ENCODE assay signal across 8 cellular contexts in genomic region chr16:85610446-85611204, GRCh38. TPM values are rescaled to one million over a fixed set of nuclear protein-coding genes. Genes with fewer than 3 reads are reported as not detected.
A peak's percentile ranks its signal among the peaks of the same experiment; 100 is the strongest.
DNase-seq lines count a peak whose midpoint lies in the region; ATAC-seq and TF ChIP-seq lines count a peak whose summit lies in the region.

No MANE protein-coding gene starts in this region.

- intact Hi-C loops in cardiac septum (cut with DNase I), result loop anchor here (1.0 to 5.0 kb wide), 5 partner anchors 56 to 495 kb away; no protein-coding TSS in a partner anchor
- intact Hi-C loops in tibial artery (cut with DNase I; ENCODE audit: low total_unique reads), result loop anchor here (1.0 to 10.0 kb wide), 4 partner anchors 53 to 288 kb away; no protein-coding TSS in a partner anchor

- H3K14ac ChIP-seq in trophoblast cell (ENCODE audit: low read length), result no peak overlapping the region

- peaks cover 46 to 50% of the 10 kb centered on the region in 2 experiments for H3K4me1 ChIP-seq in trophoblast cell (ENCODE audit: control insufficient read depth in 1 of 2, insufficient read depth in 2 of 2, low read length in 2 of 2)
- H3K4me1 ChIP-seq in tibial artery, result peaks cover 5 to 75% (median 44%) of the 10 kb centered on the region in 4 donors

- ATAC-seq in activated naive CD8-positive, alpha-beta T cell treated with anti-CD3 and anti-CD28 coated beads, Interleukin-2, amount 10 ng/mL, durations not matched to agents 7 days and 5 days (ENCODE audit: low read depth), result peak; percentile 64

- no peaks in the 10 kb centered on the region for H3K36me3 Mint-ChIP-seq in activated naive CD8-positive, alpha-beta T cell treated with anti-CD3 and anti-CD28 coated beads, Interleukin-2, amount 10 ng/mL, durations not matched to agents 7 days and 5 days

- H3K36me3 ChIP-seq in trophoblast cell (ENCODE audit: control insufficient read depth in 1 of 2, insufficient read depth in 2 of 2, low read length in 2 of 2) (peaks cover 1 to 4% of the 10 kb centered on the region in 2 experiments), tibial artery (no peaks in the 10 kb centered on the region)

- no peaks in the 10 kb centered on the region for H3K27me3 ChIP-seq in trophoblast cell (ENCODE audit: insufficient read depth, low read length)
- no peaks in the 10 kb centered on the region for H3K27me3 ChIP-seq in tibial artery

- peak overlapping the region; percentile 8 for H2BK5ac ChIP-seq in trophoblast cell (ENCODE audit: low read depth, low read length, poor library complexity)

- H3K9me3 ChIP-seq in trophoblast cell (ENCODE audit: insufficient read depth, low read depth, low read length) (no peaks in the 10 kb centered on the region), tibial artery (no peaks in the 10 kb centered on the region)

- WGBS in trophoblast cell (ENCODE audit: extremely low coverage, insufficient coverage, insufficient read length), result no CpG with 5 or more reads among the region's 40 CpGs

- TF ChIP-seq CTCF in tibial artery (IDR thresholded peaks at IDR 0.05), result peak; percentile 99

- peaks cover 2% of the 10 kb centered on the region for H3K27me3 Mint-ChIP-seq in activated naive CD8-positive, alpha-beta T cell treated with anti-CD3 and anti-CD28 coated beads, Interleukin-2, amount 10 ng/mL, durations not matched to agents 7 days and 5 days

- H3K23ac ChIP-seq in trophoblast cell (ENCODE audit: low read length), result no peak overlapping the region

- peak overlapping the region; percentile 75 for H3K4me3 Mint-ChIP-seq in activated naive CD8-positive, alpha-beta T cell treated with anti-CD3 and anti-CD28 coated beads, Interleukin-2, amount 10 ng/mL, durations not matched to agents 7 days and 5 days

- H3K4me3 ChIP-seq in trophoblast cell (ENCODE audit: low read depth, low read length), result no peak overlapping the region
- peak overlapping the region; percentile 65 to 85 for H3K4me3 ChIP-seq in tibial artery

- H4K8ac ChIP-seq in trophoblast cell (ENCODE audit: low read depth, low read length), result no peak overlapping the region

- H2BK120ac ChIP-seq in trophoblast cell (ENCODE audit: insufficient read depth, low read length, poor library complexity), result no peak overlapping the region

- POLR2A ChIA-PET in activated naive CD8-positive, alpha-beta T cell treated with anti-CD3 and anti-CD28 coated beads, Interleukin-2, amount 10 ng/mL, durations not matched to agents 7 days and 5 days (lab: Charles Lee), result interaction anchor here (0.6 to 12.1 kb wide), 3 partner anchors 57 to 190 kb away, joined by 3 to 175 read pairs (median 6); no protein-coding TSS in a partner anchor

- H3K9ac ChIP-seq in trophoblast cell (ENCODE audit: low read length), result no peak overlapping the region

- H4K91ac ChIP-seq in trophoblast cell (ENCODE audit: low read depth, low read length), result no peak overlapping the region

- peak overlapping the region; percentile 69 for H3K27ac Mint-ChIP-seq in activated naive CD8-positive, alpha-beta T cell treated with anti-CD3 and anti-CD28 coated beads, Interleukin-2, amount 10 ng/mL, durations not matched to agents 7 days and 5 days

- H3K18ac ChIP-seq in trophoblast cell (ENCODE audit: low read length), result peak overlapping the region; percentile 42

- H3K9me3 Mint-ChIP-seq in activated naive CD8-positive, alpha-beta T cell treated with anti-CD3 and anti-CD28 coated beads, Interleukin-2, amount 10 ng/mL, durations not matched to agents 7 days and 5 days, result no peaks in the 10 kb centered on the region

- DNase-seq in Caki2 (ENCODE audit: low read depth) (peak; percentile 89), GOT3 (lab: John Stamatoyannopoulos, UW) (peak; percentile 70), NCI-H1092 (lab: John Stamatoyannopoulos, UW) (peak; percentile 78), SW 1271 (lab: John Stamatoyannopoulos, UW) (peak; percentile 74 to 82), cardiac septum (ENCODE audit: low spot score) (peak; percentile 94), trophoblast cell (peak; percentile 94 to 95), tibial artery (peak; percentile 91 to 92)
- peak; percentile 98 for DNase-seq in activated naive CD8-positive, alpha-beta T cell treated with anti-CD3 and anti-CD28 coated beads, Interleukin-2, amount 10 ng/mL, durations not matched to agents 7 days and 5 days

- no peak overlapping the region for H3K4ac ChIP-seq in trophoblast cell (ENCODE audit: low read depth, low read length)

- no peak overlapping the region for H4K12ac ChIP-seq in trophoblast cell (ENCODE audit: low read depth, low read length)

- H3K27ac ChIP-seq in trophoblast cell (ENCODE audit: low read depth, low read length), result peak overlapping the region; percentile 30
- peak overlapping the region; percentile 96 to 98 for H3K27ac ChIP-seq in tibial artery

- peaks cover 38% of the 10 kb centered on the region for H3K4me1 Mint-ChIP-seq in activated naive CD8-positive, alpha-beta T cell treated with anti-CD3 and anti-CD28 coated beads, Interleukin-2, amount 10 ng/mL, durations not matched to agents 7 days and 5 days

- H3K79me1 ChIP-seq in trophoblast cell (ENCODE audit: low read length), result peaks cover 32% of the 10 kb centered on the region

- in situ Hi-C loops in Caki2 (cut with HindIII; ENCODE audit: low pct_unique_long_range_greater_than_20kb, low sequenced_read_pairs), result no loop called here

- H2AK5ac ChIP-seq in trophoblast cell (ENCODE audit: low read length), result no peak overlapping the region

- H2AFZ ChIP-seq in trophoblast cell (ENCODE audit: insufficient read depth, low read length, poor library complexity), result no peak overlapping the region

- H3K79me2 ChIP-seq in trophoblast cell (ENCODE audit: control insufficient read depth, insufficient read depth, low read length, poor library complexity), result peaks cover 6% of the 10 kb centered on the region

- no peak overlapping the region for H2BK12ac ChIP-seq in trophoblast cell (ENCODE audit: low read length)

- H3K4me2 ChIP-seq in trophoblast cell (ENCODE audit: low read length), result peak overlapping the region; percentile 54

RNA-seq across cellular contexts. Expression of gene GSE1, which starts 2.5 kb away (rescaled TPM):
- 7.1 and 7.9 TPM in 2 replicates for total RNA-seq in Caki2 (2014; rRNA removed; shearing (Covaris generic); ENCODE audit: low replicate concordance)
- 10 to 100 TPM; 60.9 to 62.5 TPM for total RNA-seq in activated naive CD8-positive, alpha-beta T cell treated with anti-CD3 and anti-CD28 coated beads, Interleukin-2, amount 10 ng/mL, durations not matched to agents 7 days and 5 days
- total RNA-seq in cardiac septum, result 56.4 TPM
- polyA plus RNA-seq in trophoblast cell (2013), result 175 and 188 TPM in 2 replicates
